In genomic region chr12:6082613-6083012, GRCh38 we compare ENCODE assay signal across 1 cellular context.
TF ChIP-seq lines count a peak whose summit lies in the region.

No MANE protein-coding gene starts in this region.

TF ChIP-seq in K562, 482 proteins besides CTCF, POLR2A, EP300 and RAD21:
- TF ChIP-seq CTCFL (IDR thresholded peaks at IDR 0.05; ENCODE audit: borderline replicate concordance, insufficient read depth, low read depth, low read length, poor library complexity, severe bottlenecking) (no peak), HOMEZ (CRISPR knock-in tag; IDR thresholded peaks at IDR 0.05) (no peak), COPS2 (conservative IDR thresholded peaks at IDR 0.05) (no peak), MEIS2 (IDR thresholded peaks at IDR 0.05; ENCODE audit: partially characterized antibody) (peak; percentile 26), PBX2 (CRISPR knock-in tag; IDR thresholded peaks at IDR 0.05; ENCODE audit: low read depth) (no peak), PBX2 (tag; conservative IDR thresholded peaks at IDR 0.05; ENCODE audit: low read depth) (peak; percentile 41; the same call in 1 of the 2 replicates), PKNOX1 (IDR thresholded peaks at IDR 0.05) (peak; percentile 10; the same call in 1 of the 2 replicates)
